In genomic region chr2:200130762-200131166, GRCh38 we compare ENCODE assay signal across 20 cellular contexts.
DNase-seq lines count a peak whose midpoint lies in the region; ATAC-seq, FAIRE-seq and TF ChIP-seq lines count a peak whose summit lies in the region.
"Had no signal": no experiment of that assay in that cellular context is flagged by ENCODE, and none has a peak within 500 bp of the region (broad histone marks: within the 10 kb centered on the region; RNA-seq: fewer than 3 reads in every experiment).

No MANE protein-coding gene starts in this region.

- H3K27ac ChIP-seq in A549 (no peak overlapping the region), brain microvascular endothelial cell (peak overlapping the region; percentile 29), left lung (no peak overlapping the region)
- H3K27ac ChIP-seq: spleen had no signal

- no peak for TF ChIP-seq POLR2A in A549 (IDR thresholded peaks at IDR 0.05; ENCODE audit: low read length)

- intact Hi-C loops in left lung (cut with DNase I), result no loop called here

- H3K4me2 ChIP-seq in A549, result peak overlapping the region; percentile 32
- H3K4me2 ChIP-seq: SK-N-SH had no signal

- H3K4me3 ChIP-seq in A549 (no peak overlapping the region), brain microvascular endothelial cell (ENCODE audit: low read depth, low read length) (no peak overlapping the region), left lung (no peak overlapping the region)
- H3K4me3 ChIP-seq: HAP-1, spleen had no signal

- TF ChIP-seq CTCF in A549 (IDR thresholded peaks at IDR 0.05), result no peak
- TF ChIP-seq CTCF in brain microvascular endothelial cell (IDR thresholded peaks at IDR 0.05; ENCODE audit: low read depth, low read length, missing control alignments), result no peak
- no peak for TF ChIP-seq CTCF in left lung (IDR thresholded peaks at IDR 0.05)

- H3K36me3 ChIP-seq in brain microvascular endothelial cell (replicated peaks) (no peaks in the 10 kb centered on the region), left lung (no peaks in the 10 kb centered on the region)
- H3K36me3 ChIP-seq: HAP-1, spleen had no signal

- TF ChIP-seq EP300 in A549 (IDR thresholded peaks at IDR 0.05), result peak in 1 of 2 experiments; percentile 23; a peak in 1 of 5 replicates

- in situ Hi-C loops in brain microvascular endothelial cell (cut with HindIII; ENCODE audit: low pct_ligation_motif_present, low sequenced_read_pairs), result no loop called here

- H3K4me1 ChIP-seq in A549, result peaks cover 34% of the 10 kb centered on the region
- no peaks in the 10 kb centered on the region for H3K4me1 ChIP-seq in left lung
- H3K4me1 ChIP-seq: HAP-1, spleen had no signal

- ATAC-seq in A549 (peak; percentile 72 to 74), left lung (peak; percentile 74), HG02623 (IDR thresholded peaks at IDR 0.05; ENCODE audit: unreplicated experiment) (no peak)
- ATAC-seq: activated T-cell treated with anti-CD3 and anti-CD28 coated beads, Interleukin-2, amount 50 U/mL, for 72 hours had no signal

- CTCF ChIA-PET in A549 (lab: Yijun Ruan, JAX), result interaction anchor here (1.0 to 1.9 kb wide), 3 partner anchors 13 to 341 kb away, joined by 3 to 6 read pairs (median 3); no protein-coding TSS in a partner anchor

- no peak for TF ChIP-seq RAD21 in A549 (conservative IDR thresholded peaks at IDR 0.05 in 1 of 2, IDR thresholded peaks at IDR 0.05 in 1 of 2)

- H3K27me3 ChIP-seq in brain microvascular endothelial cell (replicated peaks) (no peaks in the 10 kb centered on the region), left lung (no peaks in the 10 kb centered on the region)
- H3K27me3 ChIP-seq: spleen had no signal

- WGBS in A549 (ENCODE audit: missing lambda C conversion rate), result 35% methylated on average over 5 of the region's 5 CpGs

- DNase-seq in A549 (ENCODE audit: low read depth in 1 of 2, low spot score in 1 of 2) (peak in 1 of 2 experiments; percentile 30), M059J (ENCODE audit: low read depth) (peak; percentile 29), brain microvascular endothelial cell (peak; percentile 77), left lung (no peak), NCI-H1048 (lab: John Stamatoyannopoulos, UW) (no peak), SW 1271 (lab: John Stamatoyannopoulos, UW) (no peak), NCI-H1105 (lab: John Stamatoyannopoulos, UW) (no peak)
- DNase-seq: activated CD4-positive, alpha-beta memory T cell treated with anti-CD3 and anti-CD28 coated beads for 36 hours; activated T-cell treated with anti-CD3 and anti-CD28 coated beads, Interleukin-2, amount 50 U/mL, for 72 hours; CD4-positive, alpha-beta T cell; erythroblast; NCI-H345; OCI-M1; SK-N-SH; spleen; stimulated activated naive CD4-positive, alpha-beta T cell treated with Interleukin-2 at 50 U/mL for 16 hours had no signal

- no peak for FAIRE-seq in A549 (lab: Jason Lieb, UNC)
- FAIRE-seq: GM12891, TTC549 had no signal

- POLR2A ChIA-PET in A549 (lab: Yijun Ruan, JAX), result no interaction called here

- no peaks in the 10 kb centered on the region for H3K9me3 ChIP-seq in A549
- no peaks in the 10 kb centered on the region for H3K9me3 ChIP-seq in left lung
- H3K9me3 ChIP-seq: HAP-1, SK-N-SH had no signal

TF ChIP-seq in A549, 52 proteins besides CTCF, POLR2A, EP300 and RAD21:
- no peak for TF ChIP-seq TFCP2L1 (CRISPR knock-in tag; IDR thresholded peaks at IDR 0.05)
- no peak for TF ChIP-seq MAX (IDR thresholded peaks at IDR 0.05)
- TF ChIP-seq JUNB (IDR thresholded peaks at IDR 0.05), result peak; percentile 52; the same call in 1 of the 2 replicates
- TF ChIP-seq POLR2AphosphoS2 (conservative IDR thresholded peaks at IDR 0.05; ENCODE audit: low read length), result no peak
- TF ChIP-seq CHD2 (IDR thresholded peaks at IDR 0.05; ENCODE audit: low read length, partially characterized antibody), result no peak
- no peak for TF ChIP-seq EHF (CRISPR knock-in tag; IDR thresholded peaks at IDR 0.05)
- TF ChIP-seq CEBPB (IDR thresholded peaks at IDR 0.05), result 0 out of 4 replicates have a peak, but pooled peaks of 1 of the 2 experiments have one; percentile 28
- no peak for TF ChIP-seq PBX3 (IDR thresholded peaks at IDR 0.05)
- peak; percentile 80 for TF ChIP-seq MAFK (IDR thresholded peaks at IDR 0.05; ENCODE audit: partially characterized antibody)
- no peak for TF ChIP-seq CHD4 (IDR thresholded peaks at IDR 0.05; ENCODE audit: borderline replicate concordance)
- TF ChIP-seq USF2 (IDR thresholded peaks at IDR 0.05), result no peak
- TF ChIP-seq ZFP36 (IDR thresholded peaks at IDR 0.05; ENCODE audit: borderline replicate concordance, partially characterized antibody), result no peak
- no peak for TF ChIP-seq KDM1A (IDR thresholded peaks at IDR 0.05; ENCODE audit: low read depth)
- no peak for TF ChIP-seq RNF2 (IDR thresholded peaks at IDR 0.05; ENCODE audit: borderline replicate concordance, low read depth)
- no peak for TF ChIP-seq NFE2L2 (conservative IDR thresholded peaks at IDR 0.05; ENCODE audit: low read length)
- TF ChIP-seq RFX5 (IDR thresholded peaks at IDR 0.05), result no peak
- no peak for TF ChIP-seq HES2 (IDR thresholded peaks at IDR 0.05)
- no peak for TF ChIP-seq EHMT2 (IDR thresholded peaks at IDR 0.05; ENCODE audit: low read depth)
- TF ChIP-seq BHLHE40 (IDR thresholded peaks at IDR 0.05; ENCODE audit: low read depth, low read length), result no peak
- no peak; a peak in 1 of 5 replicates for TF ChIP-seq JUN (IDR thresholded peaks at IDR 0.05)
- no peak for TF ChIP-seq RCOR1 (IDR thresholded peaks at IDR 0.05; ENCODE audit: low read depth, low read length)
- peak; percentile 49; the same call in 1 of the 2 replicates for TF ChIP-seq GATA3 (IDR thresholded peaks at IDR 0.05; ENCODE audit: borderline replicate concordance)
- peak; percentile 31; the same call in 1 of the 2 replicates for TF ChIP-seq FOSL2 (IDR thresholded peaks at IDR 0.05)
- peak; percentile 56 for TF ChIP-seq FOSL2 (CRISPR knock-in tag; IDR thresholded peaks at IDR 0.05)
- TF ChIP-seq ESRRA (IDR thresholded peaks at IDR 0.05; ENCODE audit: borderline replicate concordance, low read length), result no peak
- TF ChIP-seq KDM5A (IDR thresholded peaks at IDR 0.05), result no peak
- no peak for TF ChIP-seq ZC3H11A (IDR thresholded peaks at IDR 0.05)

Comparison
In these comparisons a context has a peak if more than half of its experiments do, and no peak if none do; other contexts are left out.
1. DNase-seq: peak in M059J (single experiment) and brain microvascular endothelial cell (single experiment); none in left lung (0 of 2), NCI-H1048 (single experiment), SW 1271 (0 of 2) and NCI-H1105 (single experiment).